In genomic region chr14:67557656-67558055, GRCh38 we compare ENCODE assay signal across 23 cellular contexts. TPM values are rescaled to one million over a fixed set of nuclear protein-coding genes. Genes with fewer than 3 reads are reported as not detected.
DNase-seq lines count a peak whose midpoint lies in the region; ATAC-seq, FAIRE-seq and TF ChIP-seq lines count a peak whose summit lies in the region.
"Had no signal": no experiment of that assay in that cellular context is flagged by ENCODE, and none has a peak within 500 bp of the region (broad histone marks: within the 10 kb centered on the region; RNA-seq: fewer than 3 reads in every experiment).

No MANE protein-coding gene starts in this region.

- no peak overlapping the region for H2BK120ac ChIP-seq in H1 (replicated peaks; ENCODE audit: low read depth, low read length)

- no peak overlapping the region for H3K4me2 ChIP-seq in H1 (ENCODE audit: insufficient read depth in 1 of 2, low read depth in 2 of 2, low read length in 2 of 2)
- H3K4me2 ChIP-seq: BLaER1 had no signal

- no peak overlapping the region for H3K4me3 Mint-ChIP-seq in stimulated activated naive CD8-positive, alpha-beta T cell treated with anti-CD3 and anti-CD28 coated beads, Interleukin-15, Interleukin-2, amounts not matched to agents 100 ng/mL and 50 ng/mL, for 24 hours
- H3K4me3 Mint-ChIP-seq: CD4-positive, CD25-positive, alpha-beta regulatory T cell had no signal

- H4K8ac ChIP-seq in H1 (ENCODE audit: extremely low read depth, insufficient read depth, low read length): no peak overlapping the region

- no peaks in the 10 kb centered on the region for H3K9me3 Mint-ChIP-seq in stimulated activated naive CD8-positive, alpha-beta T cell treated with anti-CD3 and anti-CD28 coated beads, Interleukin-15, Interleukin-2, amounts not matched to agents 100 ng/mL and 50 ng/mL, for 24 hours

- H3K4ac ChIP-seq in H1 (replicated peaks; ENCODE audit: insufficient read length, low read depth, low read length): no peak overlapping the region

- TF ChIP-seq POLR2A in H1 (IDR thresholded peaks at IDR 0.05; ENCODE audit: control extremely low read depth in 1 of 2, low read depth in 2 of 2, low read length in 2 of 2): no peak

- no peaks in the 10 kb centered on the region for H4K20me1 ChIP-seq in H1 (replicated peaks in 1 of 2; ENCODE audit: control insufficient read depth in 1 of 2, insufficient read depth in 2 of 2, low read length in 2 of 2)
- H4K20me1 ChIP-seq: BLaER1 had no signal

- H3K23ac ChIP-seq in H1 (ENCODE audit: insufficient read length): no peak overlapping the region

- no peak overlapping the region for H3K4me3 ChIP-seq in H1 (ENCODE audit: extremely low read depth in 1 of 4, insufficient read depth in 2 of 4, low read depth in 3 of 4, low read length in 4 of 4)
- H3K4me3 ChIP-seq: BLaER1, MG63, SK-N-MC had no signal

- DNase-seq in stimulated activated naive CD8-positive, alpha-beta T cell treated with anti-CD3 and anti-CD28 coated beads, Interleukin-15, Interleukin-2, amounts not matched to agents 100 U/mL and 50 U/mL, for 24 hours: no peak
- DNase-seq in H1 (ENCODE audit: low read depth in 1 of 2, low spot score in 2 of 2) (no peak), sciatic nerve (ENCODE audit: low spot score) (peak; percentile 34), NOMO-1 (lab: John Stamatoyannopoulos, UW; ENCODE audit: unreplicated experiment in 2 of 2) (no peak), amniotic stem cell (lab: John Stamatoyannopoulos, UW) (no peak), GM20000 (ENCODE audit: low spot score) (no peak)
- DNase-seq: CD4-positive, CD25-positive, alpha-beta regulatory T cell; H7; KBM-7; MG63; NCI-H1417; NCI-H1694; NCI-H2029 treated with DMSO at 0.1 percent for 48 hours; NCI-H2227 treated with DMSO at 0.1 percent for 48 hours; NCI-H526 treated with DMSO at 0.1 percent for 48 hours; SIG-M5 had no signal

- no peak overlapping the region for H2BK20ac ChIP-seq in H1 (ENCODE audit: low read length)

- ATAC-seq in stimulated activated naive CD8-positive, alpha-beta T cell treated with anti-CD3 and anti-CD28 coated beads, Interleukin-15, Interleukin-2, amounts not matched to agents 100 U/mL and 50 U/mL, for 24 hours: no peak
- ATAC-seq in sciatic nerve: no peak

- H3K79me2 ChIP-seq in H1 (ENCODE audit: control insufficient read depth in 1 of 2, insufficient read depth in 2 of 2, low read length in 2 of 2): no peaks in the 10 kb centered on the region

- H3K9ac ChIP-seq in H1 (replicated peaks in 1 of 4; ENCODE audit: extremely low read depth in 1 of 4, low read depth in 3 of 4, low read length in 3 of 4): no peak overlapping the region
- H3K9ac ChIP-seq: BLaER1 had no signal

- no peak for TF ChIP-seq CTCF in H1 (IDR thresholded peaks at IDR 0.05; ENCODE audit: control extremely low read depth in 1 of 3, insufficient read depth in 1 of 3, low read depth in 1 of 3, low read length in 3 of 3)
- no peak for TF ChIP-seq CTCF in GM20000 (IDR thresholded peaks at IDR 0.05; ENCODE audit: extremely low read depth, missing control alignments)

- no peak for FAIRE-seq in H1 (lab: Jason Lieb, UNC)
- FAIRE-seq: A204.1, D721Med, GM18507 had no signal

- H4K91ac ChIP-seq in H1 (replicated peaks; ENCODE audit: insufficient read length, low read length): no peak overlapping the region

- no peak overlapping the region for H2AFZ ChIP-seq in H1 (ENCODE audit: low read length)

- no peaks in the 10 kb centered on the region for H3K27me3 ChIP-seq in H1 (replicated peaks in 1 of 4; ENCODE audit: control insufficient read depth in 3 of 4, extremely low read depth in 1 of 4, insufficient read depth in 3 of 4, low read length in 3 of 4)
- H3K27me3 ChIP-seq: BLaER1, MG63 had no signal

- H3K4me1 Mint-ChIP-seq in stimulated activated naive CD8-positive, alpha-beta T cell treated with anti-CD3 and anti-CD28 coated beads, Interleukin-15, Interleukin-2, amounts not matched to agents 100 ng/mL and 50 ng/mL, for 24 hours (ENCODE audit: low read depth): no peaks in the 10 kb centered on the region
- H3K4me1 Mint-ChIP-seq: CD4-positive, CD25-positive, alpha-beta regulatory T cell had no signal

- CTCF ChIA-PET in H1 (lab: Charles Lee; ENCODE audit: partially characterized antibody): interaction anchor here (0.6 to 18.2 kb wide), 9 partner anchors 9 to 525 kb away, joined by 3 to 187 read pairs (median 5); no protein-coding TSS in a partner anchor

- H4K5ac ChIP-seq in H1 (ENCODE audit: insufficient read length, low read depth, low read length): no peak overlapping the region

- H3K27ac ChIP-seq in H1 (ENCODE audit: low read depth, low read length): no peak overlapping the region
- H3K27ac ChIP-seq: BLaER1, RWPE1, SK-N-MC had no signal

- peaks cover 0 to 2% (median 0%) of the 10 kb centered on the region in 4 experiments; a peak in 1 of 8 replicates for H3K36me3 ChIP-seq in H1 (ENCODE audit: control insufficient read depth in 2 of 4, insufficient read depth in 4 of 4, low read length in 3 of 4)
- H3K36me3 ChIP-seq: BLaER1, MG63 had no signal

- 87% methylated on average over 3 of the region's 3 CpGs; no CpG with 5 or more reads in 1 of the 2 experiments for WGBS in H1 (ENCODE audit: extremely low coverage in 1 of 2, insufficient coverage in 1 of 2, insufficient read length in 1 of 2, insufficient replicate concordance in 2 of 2, low coverage in 1 of 2, low lambda C conversion rate in 2 of 2, missing lambda C conversion rate in 1 of 2), 2 experiments

- POLR2A ChIA-PET in H1 (lab: Charles Lee; ENCODE audit: partially characterized antibody): interaction anchor here (1.2 to 3.7 kb wide), 3 partner anchors 9 to 133 kb away, joined by 3 to 16 read pairs (median 6); no protein-coding TSS in a partner anchor

- TF ChIP-seq RAD21 in H1 (IDR thresholded peaks at IDR 0.05 in 1 of 2, conservative IDR thresholded peaks at IDR 0.05 in 1 of 2; ENCODE audit: low read depth in 2 of 2, low read length in 2 of 2): no peak

- H2BK5ac ChIP-seq in H1 (ENCODE audit: low read depth, low read length): peak overlapping the region; percentile 52

- H2BK15ac ChIP-seq in H1 (ENCODE audit: low read length): no peak overlapping the region

- peaks cover 0 to 3% (median under 1%) of the 10 kb centered on the region in 4 experiments; a peak in 2 of 7 replicates for H3K4me1 ChIP-seq in H1 (replicated peaks in 1 of 4; ENCODE audit: control insufficient read depth in 3 of 4, insufficient read depth in 4 of 4, low read length in 3 of 4)
- H3K4me1 ChIP-seq: BLaER1 had no signal

- no peaks in the 10 kb centered on the region for H3K23me2 ChIP-seq in H1 (ENCODE audit: low read depth, low read length)

- H3K79me1 ChIP-seq in H1 (ENCODE audit: low read depth, low read length): no peaks in the 10 kb centered on the region

- no peak overlapping the region for H2AK5ac ChIP-seq in H1 (ENCODE audit: low read depth, low read length)

- H2BK12ac ChIP-seq in H1 (ENCODE audit: low read depth, low read length): peak overlapping the region; percentile 50; the same call in 1 of the 2 replicates

- H3K27me3 Mint-ChIP-seq in stimulated activated naive CD8-positive, alpha-beta T cell treated with anti-CD3 and anti-CD28 coated beads, Interleukin-15, Interleukin-2, amounts not matched to agents 100 ng/mL and 50 ng/mL, for 24 hours: no peaks in the 10 kb centered on the region

- TF ChIP-seq EP300 in H1 (IDR thresholded peaks at IDR 0.05; ENCODE audit: borderline replicate concordance in 1 of 2, low read depth in 2 of 2, low read length in 2 of 2): no peak

- no peak overlapping the region for H3K56ac ChIP-seq in H1 (replicated peaks; ENCODE audit: insufficient read length, low read depth, low read length)

- no peak overlapping the region for H3K18ac ChIP-seq in H1 (ENCODE audit: extremely low read depth, low read length)

- intact Hi-C loops in sciatic nerve (cut with DNase I): no loop called here

- H3K14ac ChIP-seq in H1 (ENCODE audit: insufficient read length): no peak overlapping the region

- H3K36me3 Mint-ChIP-seq in stimulated activated naive CD8-positive, alpha-beta T cell treated with anti-CD3 and anti-CD28 coated beads, Interleukin-15, Interleukin-2, amounts not matched to agents 100 ng/mL and 50 ng/mL, for 24 hours (ENCODE audit: low read depth): no peaks in the 10 kb centered on the region
- H3K36me3 Mint-ChIP-seq: CD4-positive, CD25-positive, alpha-beta regulatory T cell had no signal

- peak overlapping the region; percentile 30 for H3K27ac Mint-ChIP-seq in stimulated activated naive CD8-positive, alpha-beta T cell treated with anti-CD3 and anti-CD28 coated beads, Interleukin-15, Interleukin-2, amounts not matched to agents 100 ng/mL and 50 ng/mL, for 24 hours
- H3K27ac Mint-ChIP-seq: CD4-positive, CD25-positive, alpha-beta regulatory T cell had no signal

- no peaks in the 10 kb centered on the region for H3K9me3 ChIP-seq in H1 (ENCODE audit: insufficient read depth in 2 of 2, low read depth in 1 of 2, low read length in 1 of 2)
- H3K9me3 ChIP-seq: BLaER1, MG63 had no signal

TF ChIP-seq in H1, 55 proteins besides CTCF, POLR2A, EP300 and RAD21:
- TF ChIP-seq RFX5 (IDR thresholded peaks at IDR 0.05; ENCODE audit: borderline replicate concordance, low read depth, low read length) (no peak), SAP30 (IDR thresholded peaks at IDR 0.05; ENCODE audit: insufficient read depth, insufficient replicate concordance, low read length) (no peak)

RNA-seq across cellular contexts. Expression of gene PLEKHH1, which starts 24.6 kb away (rescaled TPM):
- 27.2 and 33.3 TPM in 2 replicates for total RNA-seq in H1 (2021; fragmentation: NEBNext Ultra II Directional; extraction: Animal tissue kit (Norgen Biotek cat#: 25700))
- polyA plus RNA-seq in H1 (2011; rRNA removed): 28.3 and 33.0 TPM in 2 replicates
- 22.4 TPM for polyA plus RNA-seq in H1 (2011; cell fraction: cytosol; rRNA removed)
- 96.0 TPM for polyA plus RNA-seq in H1 (2011; cell fraction: nucleus; rRNA removed)
- polyA plus RNA-seq in H1 (2012, experiment 1 of 2): 26.9 to 35.8 TPM (median 30.8 TPM) in 4 replicates
- 8.6 TPM for polyA plus RNA-seq in H1 (2012, experiment 2 of 2)
- polyA plus RNA-seq in H1 (2013, experiment 1 of 2): 19.9 TPM
- polyA plus RNA-seq in H1 (2013, experiment 2 of 2): 15.1 TPM
- polyA minus RNA-seq in H1 (2011; rRNA and poly(A)+ RNA removed): 32.1 and 33.8 TPM in 2 replicates
- polyA minus RNA-seq in H1 (2011; cell fraction: cytosol; rRNA and poly(A)+ RNA removed): 22.7 TPM
- 53.8 TPM for polyA minus RNA-seq in H1 (2011; cell fraction: nucleus; rRNA and poly(A)+ RNA removed)
- total RNA-seq in sciatic nerve: 6.1 TPM

RNA-seq across cellular contexts. Expression of gene PIGH, which starts 42.4 kb away (rescaled TPM):
- total RNA-seq in H1 (2021; fragmentation: NEBNext Ultra II Directional; extraction: Animal tissue kit (Norgen Biotek cat#: 25700)): 6.2 and 7.2 TPM in 2 replicates
- polyA plus RNA-seq in H1 (2011; rRNA removed): 8.6 and 10.0 TPM in 2 replicates
- polyA plus RNA-seq in H1 (2011; cell fraction: cytosol; rRNA removed): 7.5 TPM
- polyA plus RNA-seq in H1 (2011; cell fraction: nucleus; rRNA removed): 25.4 TPM
- 4.8 to 7.7 TPM (median 5.9 TPM) in 4 replicates for polyA plus RNA-seq in H1 (2012, experiment 1 of 2)
- 4.3 TPM for polyA plus RNA-seq in H1 (2012, experiment 2 of 2)
- polyA plus RNA-seq in H1 (2013, experiment 1 of 2): 6.5 TPM
- polyA plus RNA-seq in H1 (2013, experiment 2 of 2): 6.6 TPM
- polyA minus RNA-seq in H1 (2011; rRNA and poly(A)+ RNA removed): 3.1 and 5.8 TPM in 2 replicates
- 8.5 TPM for polyA minus RNA-seq in H1 (2011; cell fraction: cytosol; rRNA and poly(A)+ RNA removed)
- 6.1 TPM for polyA minus RNA-seq in H1 (2011; cell fraction: nucleus; rRNA and poly(A)+ RNA removed)
- 21.6 TPM for total RNA-seq in sciatic nerve
